ENCODE assay signal across 8 cellular contexts in genomic region chr1:226082959-226083302, GRCh38. TPM values are rescaled to one million over a fixed set of nuclear protein-coding genes. Genes with fewer than 3 reads are reported as not detected.
DNase-seq lines count a peak whose midpoint lies in the region; ATAC-seq and TF ChIP-seq lines count a peak whose summit lies in the region.

No MANE protein-coding gene starts in this region.

- peak overlapping the region; percentile 7 for H3K27ac ChIP-seq in CD4-positive, alpha-beta T cell (ENCODE audit: low read depth, low read length)
- peak overlapping the region; percentile 54 for H3K27ac ChIP-seq in WERI-Rb-1

- no peaks in the 10 kb centered on the region for H3K27me3 ChIP-seq in CD4-positive, alpha-beta T cell (ENCODE audit: control insufficient read depth, insufficient read depth, low read length)
- no peaks in the 10 kb centered on the region for H3K27me3 ChIP-seq in WERI-Rb-1 (ENCODE audit: insufficient read depth, low read depth, severe bottlenecking)

- H3K36me3 ChIP-seq in WERI-Rb-1: no peaks in the 10 kb centered on the region

- no peaks in the 10 kb centered on the region for H3K9me3 Mint-ChIP-seq in CD4-positive, alpha-beta T cell
- no peaks in the 10 kb centered on the region for H3K9me3 Mint-ChIP-seq in neural crest cell

- H3K27ac Mint-ChIP-seq in CD4-positive, alpha-beta T cell: peak overlapping the region; percentile 39
- no peak overlapping the region for H3K27ac Mint-ChIP-seq in neural crest cell (ENCODE audit: unreplicated experiment)

- peak overlapping the region; percentile 59 for H3K4me3 ChIP-seq in WERI-Rb-1 (ENCODE audit: low read depth, low read length)
- H3K4me3 ChIP-seq in fibroblast of the aortic adventitia (ENCODE audit: low read depth, low read length): peak overlapping the region; percentile 72

- no peak for ATAC-seq in CD4-positive, alpha-beta T cell (ENCODE audit: poor library complexity)
- ATAC-seq in GM19452 (IDR thresholded peaks at IDR 0.05; ENCODE audit: unreplicated experiment) (peak; percentile 29), HG03460 (IDR thresholded peaks at IDR 0.05; ENCODE audit: unreplicated experiment) (peak; percentile 23), GM21515 (IDR thresholded peaks at IDR 0.05; ENCODE audit: unreplicated experiment) (no peak)

- CTCF ChIA-PET in CD4-positive, alpha-beta T cell (lab: Charles Lee): interaction anchor here (1.0 to 4.3 kb wide), 3 partner anchors 18 to 306 kb away, joined by 3 to 23 read pairs (median 5); partner anchors contain the start of gene SRP9

- H3K4me1 Mint-ChIP-seq in CD4-positive, alpha-beta T cell (ENCODE audit: low read depth): peaks cover 10% of the 10 kb centered on the region
- H3K4me1 Mint-ChIP-seq in neural crest cell: peaks cover 6% of the 10 kb centered on the region

- TF ChIP-seq CTCF in CD4-positive, alpha-beta T cell (IDR thresholded peaks at IDR 0.05): no peak
- no peak for TF ChIP-seq CTCF in WERI-Rb-1 (IDR thresholded peaks at IDR 0.05; ENCODE audit: low read depth, low read length)
- TF ChIP-seq CTCF in fibroblast of the aortic adventitia (IDR thresholded peaks at IDR 0.05; ENCODE audit: insufficient read depth, low read length): no peak
- no peak for TF ChIP-seq CTCF in neural crest cell (conservative IDR thresholded peaks at IDR 0.05)

- H3K4me3 Mint-ChIP-seq in CD4-positive, alpha-beta T cell: peak overlapping the region; percentile 91
- peak overlapping the region; percentile 95 for H3K4me3 Mint-ChIP-seq in neural crest cell

- POLR2A ChIA-PET in CD4-positive, alpha-beta T cell (lab: Charles Lee): interaction anchor here (0.6 to 4.5 kb wide), 17 partner anchors 9 to 638 kb away, joined by 3 to 49 read pairs (median 5); partner anchors contain the start of genes H3-3A, LIN9, SDE2 and SRP9

- no peaks in the 10 kb centered on the region for H3K9me3 ChIP-seq in CD4-positive, alpha-beta T cell (ENCODE audit: control insufficient read depth, low read length)
- H3K9me3 ChIP-seq in WERI-Rb-1 (ENCODE audit: severe bottlenecking): no peaks in the 10 kb centered on the region

- DNase-seq in CD4-positive, alpha-beta T cell: peak in 1 of 10 experiments; percentile 38
- DNase-seq in WERI-Rb-1 (peak; percentile 57), fibroblast of the aortic adventitia (ENCODE audit: low read depth) (peak; percentile 30), neural crest cell (ENCODE audit: low read depth, low spot score) (peak; percentile 57), T-helper 9 cell (no peak)

- H3K27me3 Mint-ChIP-seq in CD4-positive, alpha-beta T cell: no peaks in the 10 kb centered on the region
- peaks cover 4% of the 10 kb centered on the region for H3K27me3 Mint-ChIP-seq in neural crest cell (ENCODE audit: low read depth)

- no peaks in the 10 kb centered on the region for H3K36me3 Mint-ChIP-seq in CD4-positive, alpha-beta T cell (ENCODE audit: low read depth)
- no peaks in the 10 kb centered on the region for H3K36me3 Mint-ChIP-seq in neural crest cell (ENCODE audit: low read depth)

- intact Hi-C loops in CD4-positive, alpha-beta T cell (cut with DNase I, micrococcal nuclease): loop anchor here in 1 of 2 experiments (5.0 kb wide), 1 partner anchor 39 kb away; no protein-coding TSS in a partner anchor

RNA-seq across cellular contexts. Expression of gene H3-3A, which starts 20.4 kb away (rescaled TPM):
- 100 to 1,000 TPM; 372 to 380 TPM for total RNA-seq in CD4-positive, alpha-beta T cell
- 56.7 and 164 TPM in 2 replicates for total RNA-seq in fibroblast of the aortic adventitia (ENCODE audit: low replicate concordance)
- 991 and 1,004 TPM in 2 replicates for total RNA-seq in neural crest cell

Comparison
In these comparisons a context has a peak if more than half of its experiments do, and no peak if none do; other contexts are left out.
1. ATAC-seq: peak in GM19452 (single experiment) and HG03460 (single experiment); none in CD4-positive, alpha-beta T cell (single experiment) and GM21515 (single experiment).